1 cellular context compared by ENCODE assay signal in the genomic region with DNA sequence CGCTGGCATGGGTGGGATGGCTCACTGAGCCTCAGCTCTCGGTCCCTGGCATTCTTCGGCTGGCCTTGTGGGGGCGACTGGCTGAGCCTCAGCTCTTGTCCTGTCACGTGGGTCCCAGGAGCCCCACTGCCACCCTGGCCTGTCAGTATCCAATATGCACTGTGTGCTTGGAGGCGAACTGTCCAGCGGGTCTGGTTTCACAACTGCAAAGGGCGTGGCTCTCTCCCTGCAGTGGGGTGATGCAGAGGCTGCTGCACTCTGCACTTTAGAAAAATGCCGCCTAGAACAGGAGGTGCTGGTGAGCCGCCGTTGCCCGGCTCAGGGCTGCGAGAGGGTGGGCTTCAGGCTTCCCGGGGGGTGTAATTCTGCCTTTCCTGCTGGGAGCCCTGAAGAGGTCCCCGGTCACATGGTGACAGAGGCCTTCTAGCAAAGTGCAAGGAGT.
TF ChIP-seq lines count a peak whose summit lies in the region.

No MANE protein-coding gene starts in this region.

TF ChIP-seq in HepG2, 621 proteins besides CTCF, POLR2A, EP300 and RAD21 (continued from another document and continues in another):
- TF ChIP-seq, protein P1, sequence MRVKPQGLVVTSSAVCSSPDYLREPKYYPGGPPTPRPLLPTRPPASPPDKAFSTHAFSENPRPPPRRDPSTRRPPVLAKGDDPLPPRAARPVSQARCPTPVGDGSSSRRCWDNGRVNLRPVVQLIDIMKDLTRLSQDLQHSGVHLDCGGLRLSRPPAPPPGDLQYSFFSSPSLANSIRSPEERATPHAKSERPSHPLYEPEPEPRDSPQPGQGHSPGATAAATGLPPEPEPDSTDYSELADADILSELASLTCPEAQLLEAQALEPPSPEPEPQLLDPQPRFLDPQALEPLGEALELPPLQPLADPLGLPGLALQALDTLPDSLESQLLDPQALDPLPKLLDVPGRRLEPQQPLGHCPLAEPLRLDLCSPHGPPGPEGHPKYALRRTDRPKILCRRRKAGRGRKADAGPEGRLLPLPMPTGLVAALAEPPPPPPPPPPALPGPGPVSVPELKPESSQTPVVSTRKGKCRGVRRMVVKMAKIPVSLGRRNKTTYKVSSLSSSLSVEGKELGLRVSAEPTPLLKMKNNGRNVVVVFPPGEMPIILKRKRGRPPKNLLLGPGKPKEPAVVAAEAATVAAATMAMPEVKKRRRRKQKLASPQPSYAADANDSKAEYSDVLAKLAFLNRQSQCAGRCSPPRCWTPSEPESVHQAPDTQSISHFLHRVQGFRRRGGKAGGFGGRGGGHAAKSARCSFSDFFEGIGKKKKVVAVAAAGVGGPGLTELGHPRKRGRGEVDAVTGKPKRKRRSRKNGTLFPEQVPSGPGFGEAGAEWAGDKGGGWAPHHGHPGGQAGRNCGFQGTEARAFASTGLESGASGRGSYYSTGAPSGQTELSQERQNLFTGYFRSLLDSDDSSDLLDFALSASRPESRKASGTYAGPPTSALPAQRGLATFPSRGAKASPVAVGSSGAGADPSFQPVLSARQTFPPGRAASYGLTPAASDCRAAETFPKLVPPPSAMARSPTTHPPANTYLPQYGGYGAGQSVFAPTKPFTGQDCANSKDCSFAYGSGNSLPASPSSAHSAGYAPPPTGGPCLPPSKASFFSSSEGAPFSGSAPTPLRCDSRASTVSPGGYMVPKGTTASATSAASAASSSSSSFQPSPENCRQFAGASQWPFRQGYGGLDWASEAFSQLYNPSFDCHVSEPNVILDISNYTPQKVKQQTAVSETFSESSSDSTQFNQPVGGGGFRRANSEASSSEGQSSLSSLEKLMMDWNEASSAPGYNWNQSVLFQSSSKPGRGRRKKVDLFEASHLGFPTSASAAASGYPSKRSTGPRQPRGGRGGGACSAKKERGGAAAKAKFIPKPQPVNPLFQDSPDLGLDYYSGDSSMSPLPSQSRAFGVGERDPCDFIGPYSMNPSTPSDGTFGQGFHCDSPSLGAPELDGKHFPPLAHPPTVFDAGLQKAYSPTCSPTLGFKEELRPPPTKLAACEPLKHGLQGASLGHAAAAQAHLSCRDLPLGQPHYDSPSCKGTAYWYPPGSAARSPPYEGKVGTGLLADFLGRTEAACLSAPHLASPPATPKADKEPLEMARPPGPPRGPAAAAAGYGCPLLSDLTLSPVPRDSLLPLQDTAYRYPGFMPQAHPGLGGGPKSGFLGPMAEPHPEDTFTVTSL (CRISPR knock-in tag; IDR thresholded peaks at IDR 0.05; ENCODE audit: borderline replicate concordance) = no peak
- TF ChIP-seq CREM (IDR thresholded peaks at IDR 0.05) = no peak
- no peak for TF ChIP-seq CREM (CRISPR knock-in tag; IDR thresholded peaks at IDR 0.05)
- TF ChIP-seq, protein P2, sequence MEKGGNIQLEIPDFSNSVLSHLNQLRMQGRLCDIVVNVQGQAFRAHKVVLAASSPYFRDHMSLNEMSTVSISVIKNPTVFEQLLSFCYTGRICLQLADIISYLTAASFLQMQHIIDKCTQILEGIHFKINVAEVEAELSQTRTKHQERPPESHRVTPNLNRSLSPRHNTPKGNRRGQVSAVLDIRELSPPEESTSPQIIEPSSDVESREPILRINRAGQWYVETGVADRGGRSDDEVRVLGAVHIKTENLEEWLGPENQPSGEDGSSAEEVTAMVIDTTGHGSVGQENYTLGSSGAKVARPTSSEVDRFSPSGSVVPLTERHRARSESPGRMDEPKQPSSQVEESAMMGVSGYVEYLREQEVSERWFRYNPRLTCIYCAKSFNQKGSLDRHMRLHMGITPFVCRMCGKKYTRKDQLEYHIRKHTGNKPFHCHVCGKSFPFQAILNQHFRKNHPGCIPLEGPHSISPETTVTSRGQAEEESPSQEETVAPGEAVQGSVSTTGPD (CRISPR knock-in tag; IDR thresholded peaks at IDR 0.05) = no peak
- TF ChIP-seq HOXA5 (CRISPR knock-in tag; IDR thresholded peaks at IDR 0.05) = no peak
- no peak for TF ChIP-seq GZF1 (CRISPR knock-in tag; IDR thresholded peaks at IDR 0.05)
- TF ChIP-seq, protein P3, sequence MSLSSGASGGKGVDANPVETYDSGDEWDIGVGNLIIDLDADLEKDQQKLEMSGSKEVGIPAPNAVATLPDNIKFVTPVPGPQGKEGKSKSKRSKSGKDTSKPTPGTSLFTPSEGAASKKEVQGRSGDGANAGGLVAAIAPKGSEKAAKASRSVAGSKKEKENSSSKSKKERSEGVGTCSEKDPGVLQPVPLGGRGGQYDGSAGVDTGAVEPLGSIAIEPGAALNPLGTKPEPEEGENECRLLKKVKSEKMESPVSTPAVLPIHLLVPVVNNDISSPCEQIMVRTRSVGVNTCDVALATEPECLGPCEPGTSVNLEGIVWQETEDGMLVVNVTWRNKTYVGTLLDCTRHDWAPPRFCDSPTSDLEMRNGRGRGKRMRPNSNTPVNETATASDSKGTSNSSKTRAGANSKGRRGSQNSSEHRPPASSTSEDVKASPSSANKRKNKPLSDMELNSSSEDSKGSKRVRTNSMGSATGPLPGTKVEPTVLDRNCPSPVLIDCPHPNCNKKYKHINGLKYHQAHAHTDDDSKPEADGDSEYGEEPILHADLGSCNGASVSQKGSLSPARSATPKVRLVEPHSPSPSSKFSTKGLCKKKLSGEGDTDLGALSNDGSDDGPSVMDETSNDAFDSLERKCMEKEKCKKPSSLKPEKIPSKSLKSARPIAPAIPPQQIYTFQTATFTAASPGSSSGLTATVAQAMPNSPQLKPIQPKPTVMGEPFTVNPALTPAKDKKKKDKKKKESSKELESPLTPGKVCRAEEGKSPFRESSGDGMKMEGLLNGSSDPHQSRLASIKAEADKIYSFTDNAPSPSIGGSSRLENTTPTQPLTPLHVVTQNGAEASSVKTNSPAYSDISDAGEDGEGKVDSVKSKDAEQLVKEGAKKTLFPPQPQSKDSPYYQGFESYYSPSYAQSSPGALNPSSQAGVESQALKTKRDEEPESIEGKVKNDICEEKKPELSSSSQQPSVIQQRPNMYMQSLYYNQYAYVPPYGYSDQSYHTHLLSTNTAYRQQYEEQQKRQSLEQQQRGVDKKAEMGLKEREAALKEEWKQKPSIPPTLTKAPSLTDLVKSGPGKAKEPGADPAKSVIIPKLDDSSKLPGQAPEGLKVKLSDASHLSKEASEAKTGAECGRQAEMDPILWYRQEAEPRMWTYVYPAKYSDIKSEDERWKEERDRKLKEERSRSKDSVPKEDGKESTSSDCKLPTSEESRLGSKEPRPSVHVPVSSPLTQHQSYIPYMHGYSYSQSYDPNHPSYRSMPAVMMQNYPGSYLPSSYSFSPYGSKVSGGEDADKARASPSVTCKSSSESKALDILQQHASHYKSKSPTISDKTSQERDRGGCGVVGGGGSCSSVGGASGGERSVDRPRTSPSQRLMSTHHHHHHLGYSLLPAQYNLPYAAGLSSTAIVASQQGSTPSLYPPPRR (CRISPR knock-in tag; IDR thresholded peaks at IDR 0.05; ENCODE audit: borderline replicate concordance) = no peak
- no peak for TF ChIP-seq ZFP36L1 (CRISPR knock-in tag; IDR thresholded peaks at IDR 0.05)
- TF ChIP-seq ZNF7 (CRISPR knock-in tag; IDR thresholded peaks at IDR 0.05) = no peak
- no peak for TF ChIP-seq ZNF383 (CRISPR knock-in tag; IDR thresholded peaks at IDR 0.05; ENCODE audit: borderline replicate concordance)
- no peak for TF ChIP-seq RARA (CRISPR knock-in tag; IDR thresholded peaks at IDR 0.05)
- TF ChIP-seq MAFG (CRISPR knock-in tag; IDR thresholded peaks at IDR 0.05) = no peak
- TF ChIP-seq ZNF792 (CRISPR knock-in tag; IDR thresholded peaks at IDR 0.05) = 0 out of 2 replicates have a peak, but pooled peaks have one; percentile 20
- no peak for TF ChIP-seq MIER3 (CRISPR knock-in tag; IDR thresholded peaks at IDR 0.05; ENCODE audit: borderline replicate concordance)
- TF ChIP-seq FOSL1 (CRISPR knock-in tag; IDR thresholded peaks at IDR 0.05; ENCODE audit: borderline replicate concordance) = no peak
- no peak for TF ChIP-seq MTA3 (CRISPR knock-in tag; IDR thresholded peaks at IDR 0.05)
- no peak for TF ChIP-seq SNAPC2 (CRISPR knock-in tag; IDR thresholded peaks at IDR 0.05)
- TF ChIP-seq SRSF1 (optimal IDR thresholded peaks at IDR 0.05; ENCODE audit: low read depth, low read length) = no peak
- TF ChIP-seq, protein P4, sequence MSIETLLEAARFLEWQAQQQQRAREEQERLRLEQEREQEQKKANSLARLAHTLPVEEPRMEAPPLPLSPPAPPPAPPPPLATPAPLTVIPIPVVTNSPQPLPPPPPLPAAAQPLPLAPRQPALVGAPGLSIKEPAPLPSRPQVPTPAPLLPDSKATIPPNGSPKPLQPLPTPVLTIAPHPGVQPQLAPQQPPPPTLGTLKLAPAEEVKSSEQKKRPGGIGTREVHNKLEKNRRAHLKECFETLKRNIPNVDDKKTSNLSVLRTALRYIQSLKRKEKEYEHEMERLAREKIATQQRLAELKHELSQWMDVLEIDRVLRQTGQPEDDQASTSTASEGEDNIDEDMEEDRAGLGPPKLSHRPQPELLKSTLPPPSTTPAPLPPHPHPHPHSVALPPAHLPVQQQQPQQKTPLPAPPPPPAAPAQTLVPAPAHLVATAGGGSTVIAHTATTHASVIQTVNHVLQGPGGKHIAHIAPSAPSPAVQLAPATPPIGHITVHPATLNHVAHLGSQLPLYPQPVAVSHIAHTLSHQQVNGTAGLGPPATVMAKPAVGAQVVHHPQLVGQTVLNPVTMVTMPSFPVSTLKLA (IDR thresholded peaks at IDR 0.05) = no peak
- no peak for TF ChIP-seq ZNF841 (CRISPR knock-in tag; IDR thresholded peaks at IDR 0.05; ENCODE audit: borderline replicate concordance)
- TF ChIP-seq TOE1 (CRISPR knock-in tag; IDR thresholded peaks at IDR 0.05) = 0 out of 2 replicates have a peak, but pooled peaks have one; percentile 41
- TF ChIP-seq TBX2 (CRISPR knock-in tag; IDR thresholded peaks at IDR 0.05; ENCODE audit: borderline replicate concordance) = peak; percentile 66; the same call in 1 of the 2 replicates
- no peak for TF ChIP-seq BORCS8-MEF2B (CRISPR knock-in tag; IDR thresholded peaks at IDR 0.05)
- no peak for TF ChIP-seq ZNF124 (CRISPR knock-in tag; IDR thresholded peaks at IDR 0.05)
- no peak for TF ChIP-seq PTBP1 (IDR thresholded peaks at IDR 0.05; ENCODE audit: low read depth, low read length, poor library complexity, severe bottlenecking)
- TF ChIP-seq TARDBP (CRISPR knock-in tag; IDR thresholded peaks at IDR 0.05) = peak; percentile 79; the same call in 1 of the 2 replicates
- TF ChIP-seq, protein P5, sequence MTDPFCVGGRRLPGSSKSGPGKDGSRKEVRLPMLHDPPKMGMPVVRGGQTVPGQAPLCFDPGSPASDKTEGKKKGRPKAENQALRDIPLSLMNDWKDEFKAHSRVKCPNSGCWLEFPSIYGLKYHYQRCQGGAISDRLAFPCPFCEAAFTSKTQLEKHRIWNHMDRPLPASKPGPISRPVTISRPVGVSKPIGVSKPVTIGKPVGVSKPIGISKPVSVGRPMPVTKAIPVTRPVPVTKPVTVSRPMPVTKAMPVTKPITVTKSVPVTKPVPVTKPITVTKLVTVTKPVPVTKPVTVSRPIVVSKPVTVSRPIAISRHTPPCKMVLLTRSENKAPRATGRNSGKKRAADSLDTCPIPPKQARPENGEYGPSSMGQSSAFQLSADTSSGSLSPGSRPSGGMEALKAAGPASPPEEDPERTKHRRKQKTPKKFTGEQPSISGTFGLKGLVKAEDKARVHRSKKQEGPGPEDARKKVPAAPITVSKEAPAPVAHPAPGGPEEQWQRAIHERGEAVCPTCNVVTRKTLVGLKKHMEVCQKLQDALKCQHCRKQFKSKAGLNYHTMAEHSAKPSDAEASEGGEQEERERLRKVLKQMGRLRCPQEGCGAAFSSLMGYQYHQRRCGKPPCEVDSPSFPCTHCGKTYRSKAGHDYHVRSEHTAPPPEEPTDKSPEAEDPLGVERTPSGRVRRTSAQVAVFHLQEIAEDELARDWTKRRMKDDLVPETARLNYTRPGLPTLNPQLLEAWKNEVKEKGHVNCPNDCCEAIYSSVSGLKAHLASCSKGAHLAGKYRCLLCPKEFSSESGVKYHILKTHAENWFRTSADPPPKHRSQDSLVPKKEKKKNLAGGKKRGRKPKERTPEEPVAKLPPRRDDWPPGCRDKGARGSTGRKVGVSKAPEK (CRISPR knock-in tag; IDR thresholded peaks at IDR 0.05; ENCODE audit: borderline replicate concordance) = no peak
- TF ChIP-seq ZNF83 (CRISPR knock-in tag; IDR thresholded peaks at IDR 0.05; ENCODE audit: borderline replicate concordance) = no peak
- no peak for TF ChIP-seq FOXC1 (CRISPR knock-in tag; IDR thresholded peaks at IDR 0.05; ENCODE audit: borderline replicate concordance)
- no peak for TF ChIP-seq SATB2 (CRISPR knock-in tag; IDR thresholded peaks at IDR 0.05)
- TF ChIP-seq FOXJ3 (CRISPR knock-in tag; IDR thresholded peaks at IDR 0.05; ENCODE audit: borderline replicate concordance) = 0 out of 2 replicates have a peak, but pooled peaks have one; percentile 32
- TF ChIP-seq STAG1 (CRISPR knock-in tag; IDR thresholded peaks at IDR 0.05) = peak; percentile 29; the same call in 1 of the 2 replicates
- TF ChIP-seq IKZF1 (IDR thresholded peaks at IDR 0.05) = no peak
- no peak for TF ChIP-seq THYN1 (CRISPR knock-in tag; IDR thresholded peaks at IDR 0.05; ENCODE audit: borderline replicate concordance, low read depth)
- no peak for TF ChIP-seq CCAR2 (optimal IDR thresholded peaks at IDR 0.05; ENCODE audit: low read depth, low read length)
- TF ChIP-seq ZNF552 (CRISPR knock-in tag; IDR thresholded peaks at IDR 0.05; ENCODE audit: borderline replicate concordance) = no peak
- TF ChIP-seq, protein P6, sequence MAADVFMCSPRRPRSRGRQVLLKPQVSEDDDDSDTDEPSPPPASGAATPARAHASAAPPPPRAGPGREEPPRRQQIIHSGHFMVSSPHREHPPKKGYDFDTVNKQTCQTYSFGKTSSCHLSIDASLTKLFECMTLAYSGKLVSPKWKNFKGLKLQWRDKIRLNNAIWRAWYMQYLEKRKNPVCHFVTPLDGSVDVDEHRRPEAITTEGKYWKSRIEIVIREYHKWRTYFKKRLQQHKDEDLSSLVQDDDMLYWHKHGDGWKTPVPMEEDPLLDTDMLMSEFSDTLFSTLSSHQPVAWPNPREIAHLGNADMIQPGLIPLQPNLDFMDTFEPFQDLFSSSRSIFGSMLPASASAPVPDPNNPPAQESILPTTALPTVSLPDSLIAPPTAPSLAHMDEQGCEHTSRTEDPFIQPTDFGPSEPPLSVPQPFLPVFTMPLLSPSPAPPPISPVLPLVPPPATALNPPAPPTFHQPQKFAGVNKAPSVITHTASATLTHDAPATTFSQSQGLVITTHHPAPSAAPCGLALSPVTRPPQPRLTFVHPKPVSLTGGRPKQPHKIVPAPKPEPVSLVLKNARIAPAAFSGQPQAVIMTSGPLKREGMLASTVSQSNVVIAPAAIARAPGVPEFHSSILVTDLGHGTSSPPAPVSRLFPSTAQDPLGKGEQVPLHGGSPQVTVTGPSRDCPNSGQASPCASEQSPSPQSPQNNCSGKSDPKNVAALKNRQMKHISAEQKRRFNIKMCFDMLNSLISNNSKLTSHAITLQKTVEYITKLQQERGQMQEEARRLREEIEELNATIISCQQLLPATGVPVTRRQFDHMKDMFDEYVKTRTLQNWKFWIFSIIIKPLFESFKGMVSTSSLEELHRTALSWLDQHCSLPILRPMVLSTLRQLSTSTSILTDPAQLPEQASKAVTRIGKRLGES (CRISPR knock-in tag; IDR thresholded peaks at IDR 0.05; ENCODE audit: borderline replicate concordance) = no peak
- TF ChIP-seq ZNF256 (CRISPR knock-in tag; conservative IDR thresholded peaks at IDR 0.05) = no peak
- TF ChIP-seq DNMT3B (CRISPR knock-in tag; conservative IDR thresholded peaks at IDR 0.05) = no peak
- no peak for TF ChIP-seq TAF15 (IDR thresholded peaks at IDR 0.05; ENCODE audit: low read depth, low read length, poor library complexity, severe bottlenecking)
- no peak for TF ChIP-seq ZNF780A (CRISPR knock-in tag; IDR thresholded peaks at IDR 0.05)
